1 cellular context compared by ENCODE assay signal in genomic region chr17:73286863-73287296, GRCh38.
TF ChIP-seq lines count a peak whose summit lies in the region.

No MANE protein-coding gene starts in this region.

TF ChIP-seq in IMR-90, 13 proteins besides CTCF, POLR2A, EP300 and RAD21:
- TF ChIP-seq ELK1 (IDR thresholded peaks at IDR 0.05; ENCODE audit: borderline replicate concordance, low read depth, low read length) (no peak), BHLHE40 (IDR thresholded peaks at IDR 0.05; ENCODE audit: low read depth, low read length) (no peak), MAFK (IDR thresholded peaks at IDR 0.05; ENCODE audit: low read depth, low read length) (no peak), CHD1 (IDR thresholded peaks at IDR 0.05; ENCODE audit: low read depth, low read length) (no peak), RCOR1 (IDR thresholded peaks at IDR 0.05; ENCODE audit: insufficient replicate concordance, low read length) (no peak), USF2 (IDR thresholded peaks at IDR 0.05; ENCODE audit: low read depth, low read length) (no peak), SMC3 (IDR thresholded peaks at IDR 0.05; ENCODE audit: low read depth, low read length) (no peak), NFE2L2 (IDR thresholded peaks at IDR 0.05; ENCODE audit: low read depth, low read length) (no peak), MAZ (IDR thresholded peaks at IDR 0.05; ENCODE audit: borderline replicate concordance, low read depth, low read length) (no peak), MXI1 (IDR thresholded peaks at IDR 0.05; ENCODE audit: borderline replicate concordance, low read depth, low read length) (no peak), RFX5 (IDR thresholded peaks at IDR 0.05; ENCODE audit: low read depth, low read length) (no peak), FOS (IDR thresholded peaks at IDR 0.05; ENCODE audit: low read depth, low read length) (no peak)
TF ChIP-seq in IMR-90: peak in this region for 0.
